Comparison of ENCODE assay signal across 1 cellular context in the genomic region with DNA sequence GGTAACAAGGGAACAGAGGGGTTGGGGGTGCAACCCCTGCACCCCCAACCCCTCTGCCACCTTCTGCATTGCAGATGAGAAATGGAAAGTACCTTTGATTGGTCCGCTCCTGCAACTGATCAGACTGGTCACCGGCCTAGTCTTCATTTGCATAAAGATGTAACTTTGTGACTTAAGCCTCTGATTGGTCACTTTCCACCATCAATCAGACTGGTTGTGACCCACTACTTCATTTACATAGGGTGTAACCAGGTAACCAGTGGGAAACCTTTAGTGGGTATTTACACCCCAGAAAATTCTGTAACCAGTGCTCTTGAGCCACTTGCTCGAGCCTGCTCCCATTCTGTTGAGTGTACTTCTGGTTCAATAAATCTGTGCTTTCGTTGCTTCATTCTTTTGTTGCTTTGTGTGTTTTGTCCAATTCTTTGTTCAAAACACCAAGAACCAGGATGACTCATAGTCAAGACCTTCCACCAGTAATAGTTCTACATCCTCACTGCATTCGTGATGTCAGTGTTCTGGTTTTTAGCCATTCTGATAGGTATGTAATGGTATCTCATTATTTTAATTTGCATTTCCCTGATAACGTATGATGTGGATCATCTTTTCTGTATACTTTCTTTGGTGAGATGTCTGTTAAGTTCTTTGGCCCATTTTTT.
A peak's percentile ranks its signal among the peaks of the same experiment; 100 is the strongest.
TF ChIP-seq lines count a peak whose summit lies in the region.

No MANE protein-coding gene starts in this region.

TF ChIP-seq in K562, 482 proteins besides CTCF, POLR2A, EP300 and RAD21 (continued from another document):
- TF ChIP-seq, protein P1, sequence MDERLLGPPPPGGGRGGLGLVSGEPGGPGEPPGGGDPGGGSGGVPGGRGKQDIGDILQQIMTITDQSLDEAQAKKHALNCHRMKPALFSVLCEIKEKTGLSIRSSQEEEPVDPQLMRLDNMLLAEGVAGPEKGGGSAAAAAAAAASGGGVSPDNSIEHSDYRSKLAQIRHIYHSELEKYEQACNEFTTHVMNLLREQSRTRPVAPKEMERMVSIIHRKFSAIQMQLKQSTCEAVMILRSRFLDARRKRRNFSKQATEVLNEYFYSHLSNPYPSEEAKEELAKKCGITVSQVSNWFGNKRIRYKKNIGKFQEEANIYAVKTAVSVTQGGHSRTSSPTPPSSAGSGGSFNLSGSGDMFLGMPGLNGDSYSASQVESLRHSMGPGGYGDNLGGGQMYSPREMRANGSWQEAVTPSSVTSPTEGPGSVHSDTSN (CRISPR knock-in tag; IDR thresholded peaks at IDR 0.05; ENCODE audit: low read depth), result no peak
- TF ChIP-seq, protein P1 (tag; conservative IDR thresholded peaks at IDR 0.05; ENCODE audit: low read depth), result 0 out of 2 replicates have a peak, but pooled peaks have one; percentile 1
- TF ChIP-seq, protein P2, sequence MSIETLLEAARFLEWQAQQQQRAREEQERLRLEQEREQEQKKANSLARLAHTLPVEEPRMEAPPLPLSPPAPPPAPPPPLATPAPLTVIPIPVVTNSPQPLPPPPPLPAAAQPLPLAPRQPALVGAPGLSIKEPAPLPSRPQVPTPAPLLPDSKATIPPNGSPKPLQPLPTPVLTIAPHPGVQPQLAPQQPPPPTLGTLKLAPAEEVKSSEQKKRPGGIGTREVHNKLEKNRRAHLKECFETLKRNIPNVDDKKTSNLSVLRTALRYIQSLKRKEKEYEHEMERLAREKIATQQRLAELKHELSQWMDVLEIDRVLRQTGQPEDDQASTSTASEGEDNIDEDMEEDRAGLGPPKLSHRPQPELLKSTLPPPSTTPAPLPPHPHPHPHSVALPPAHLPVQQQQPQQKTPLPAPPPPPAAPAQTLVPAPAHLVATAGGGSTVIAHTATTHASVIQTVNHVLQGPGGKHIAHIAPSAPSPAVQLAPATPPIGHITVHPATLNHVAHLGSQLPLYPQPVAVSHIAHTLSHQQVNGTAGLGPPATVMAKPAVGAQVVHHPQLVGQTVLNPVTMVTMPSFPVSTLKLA (conservative IDR thresholded peaks at IDR 0.05), result no peak
- peak; percentile 8 for TF ChIP-seq NFYB (IDR thresholded peaks at IDR 0.05; ENCODE audit: extremely low read depth, insufficient read length)
- TF ChIP-seq MTA3 (IDR thresholded peaks at IDR 0.05; ENCODE audit: borderline replicate concordance), result no peak
- TF ChIP-seq SRSF1 (IDR thresholded peaks at IDR 0.05; ENCODE audit: low read depth, low read length), result no peak
- TF ChIP-seq PHTF2 (CRISPR knock-in tag; IDR thresholded peaks at IDR 0.05), result no peak
- TF ChIP-seq, protein P3, sequence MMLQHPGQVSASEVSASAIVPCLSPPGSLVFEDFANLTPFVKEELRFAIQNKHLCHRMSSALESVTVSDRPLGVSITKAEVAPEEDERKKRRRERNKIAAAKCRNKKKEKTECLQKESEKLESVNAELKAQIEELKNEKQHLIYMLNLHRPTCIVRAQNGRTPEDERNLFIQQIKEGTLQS (IDR thresholded peaks at IDR 0.05), result peak; percentile 21; the same call in 1 of the 2 replicates
- TF ChIP-seq, protein P3 (CRISPR knock-in tag; conservative IDR thresholded peaks at IDR 0.05), result no peak
- TF ChIP-seq HDAC8 (tag; IDR thresholded peaks at IDR 0.05), result no peak
- no peak for TF ChIP-seq POLR2B (IDR thresholded peaks at IDR 0.05; ENCODE audit: low read depth, partially characterized antibody)
- TF ChIP-seq RFX1 (IDR thresholded peaks at IDR 0.05), result peak; percentile 17; the same call in 1 of the 2 replicates
- TF ChIP-seq, protein P4, sequence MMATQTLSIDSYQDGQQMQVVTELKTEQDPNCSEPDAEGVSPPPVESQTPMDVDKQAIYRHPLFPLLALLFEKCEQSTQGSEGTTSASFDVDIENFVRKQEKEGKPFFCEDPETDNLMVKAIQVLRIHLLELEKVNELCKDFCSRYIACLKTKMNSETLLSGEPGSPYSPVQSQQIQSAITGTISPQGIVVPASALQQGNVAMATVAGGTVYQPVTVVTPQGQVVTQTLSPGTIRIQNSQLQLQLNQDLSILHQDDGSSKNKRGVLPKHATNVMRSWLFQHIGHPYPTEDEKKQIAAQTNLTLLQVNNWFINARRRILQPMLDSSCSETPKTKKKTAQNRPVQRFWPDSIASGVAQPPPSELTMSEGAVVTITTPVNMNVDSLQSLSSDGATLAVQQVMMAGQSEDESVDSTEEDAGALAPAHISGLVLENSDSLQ (IDR thresholded peaks at IDR 0.05), result peak; percentile 84; the same call in 1 of the 2 replicates
- TF ChIP-seq FOXJ2 (tag; IDR thresholded peaks at IDR 0.05), result no peak
- no peak for TF ChIP-seq ATF7 (IDR thresholded peaks at IDR 0.05)
- TF ChIP-seq GTF2E2 (tag; IDR thresholded peaks at IDR 0.05), result no peak
